8 cellular contexts compared by ENCODE assay signal in genomic region chr12:110742718-110743570, GRCh38. TPM values are rescaled to one million over a fixed set of nuclear protein-coding genes. Genes with fewer than 3 reads are reported as not detected.
A peak's percentile ranks its signal among the peaks of the same experiment; 100 is the strongest.
DNase-seq lines count a peak whose midpoint lies in the region; ATAC-seq and TF ChIP-seq lines count a peak whose summit lies in the region.

Gene PPP1CC, minus strand, starts transcription at chr12:110742891. Its CDS starts 184 bp downstream, at chr12:110742707.

- H3K9me3 ChIP-seq in gastroesophageal sphincter (no peaks in the 10 kb centered on the region), neutrophil (no peaks in the 10 kb centered on the region)

- CTCF ChIA-PET in activated naive CD4-positive, alpha-beta T cell treated with anti-CD3 and anti-CD28 coated beads for 36 hours (lab: Charles Lee), result interaction anchor here (0.5 to 1.6 kb wide), 2 partner anchors 63 to 84 kb away, joined by 4 to 6 read pairs; no protein-coding TSS in a partner anchor

- H3K4me3 Mint-ChIP-seq in activated naive CD4-positive, alpha-beta T cell treated with anti-CD3 and anti-CD28 coated beads for 36 hours, result peak within 1 kb of the TSS; percentile 99

- H3K27ac ChIP-seq in gastroesophageal sphincter, result peak within 1 kb of the TSS; percentile 68 to 94 (median 90)
- H3K27ac ChIP-seq in neutrophil, result peak within 1 kb of the TSS; percentile 78

- H3K4me1 Mint-ChIP-seq in activated naive CD4-positive, alpha-beta T cell treated with anti-CD3 and anti-CD28 coated beads for 36 hours (ENCODE audit: low read depth), result peaks cover 37% of the 10 kb centered on the region

- no peaks in the 10 kb centered on the region for H3K27me3 Mint-ChIP-seq in activated naive CD4-positive, alpha-beta T cell treated with anti-CD3 and anti-CD28 coated beads for 36 hours (ENCODE audit: low read depth)

- peaks cover 32% of the 10 kb centered on the region for H3K36me3 Mint-ChIP-seq in activated naive CD4-positive, alpha-beta T cell treated with anti-CD3 and anti-CD28 coated beads for 36 hours (ENCODE audit: low read depth)

- peak within 1 kb of the TSS; percentile 58 for H3K4me3 ChIP-seq in HFF-Myc (replicated peaks; ENCODE audit: low read depth, low read length)
- H3K4me3 ChIP-seq in NB4 (ENCODE audit: low read depth, low read length), result peak within 1 kb of the TSS; percentile 91
- H3K4me3 ChIP-seq in gastroesophageal sphincter, result peak within 1 kb of the TSS; percentile 95 to 98
- peak within 1 kb of the TSS; percentile 76 to 94 for H3K4me3 ChIP-seq in neutrophil (ENCODE audit: low read depth in 1 of 2, low read length in 1 of 2)

- intact Hi-C loops in activated naive CD4-positive, alpha-beta T cell treated with anti-CD3 and anti-CD28 coated beads for 36 hours (cut with micrococcal nuclease), result loop anchor here (5.0 to 10.0 kb wide), 4 partner anchors 461 to 1102 kb away; partner anchors contain the start of genes ANKRD13A, ATP2A2, GIT2 and MAPKAPK5

- TF ChIP-seq POLR2A in NB4 (IDR thresholded peaks at IDR 0.05; ENCODE audit: extremely low read depth, insufficient read length), result peak; percentile 80
- TF ChIP-seq POLR2A in gastroesophageal sphincter (IDR thresholded peaks at IDR 0.05), result peak; percentile 87 to 90

- TF ChIP-seq EP300 in gastroesophageal sphincter (IDR thresholded peaks at IDR 0.05), result no peak

- DNase-seq in G401 (ENCODE audit: low spot score) (peak; percentile 92), HFF-Myc (ENCODE audit: extremely low read depth, low read depth) (peak; percentile 62), NB4 (ENCODE audit: low read depth) (peak; percentile 99), SK-N-DZ (ENCODE audit: low spot score) (peak; percentile 95)
- DNase-seq in activated naive CD4-positive, alpha-beta T cell treated with anti-CD3 and anti-CD28 coated beads for 36 hours, result peak; percentile 93

- H3K27me3 ChIP-seq in gastroesophageal sphincter (no peaks in the 10 kb centered on the region), neutrophil (no peaks in the 10 kb centered on the region)

- ATAC-seq in gastroesophageal sphincter, result peak; percentile 95

- H3K4me1 ChIP-seq in gastroesophageal sphincter, result peaks cover 0 to 65% (median 30%) of the 10 kb centered on the region in 3 donors
- H3K4me1 ChIP-seq in neutrophil (ENCODE audit: control insufficient read depth in 1 of 2, insufficient read depth in 1 of 2, low read depth in 1 of 2, low read length in 1 of 2), result peaks cover 19% of the 10 kb centered on the region in 2 experiments

- no peaks in the 10 kb centered on the region for H3K9me3 Mint-ChIP-seq in activated naive CD4-positive, alpha-beta T cell treated with anti-CD3 and anti-CD28 coated beads for 36 hours

- TF ChIP-seq CTCF in HFF-Myc (IDR thresholded peaks at IDR 0.05; ENCODE audit: low read depth, low read length, missing control alignments), result no peak
- no peak for TF ChIP-seq CTCF in NB4 (IDR thresholded peaks at IDR 0.05; ENCODE audit: low read depth, low read length)
- TF ChIP-seq CTCF in gastroesophageal sphincter (IDR thresholded peaks at IDR 0.05), result peak in 2 of 4 experiments; percentile 17 to 23
- TF ChIP-seq CTCF in neutrophil (IDR thresholded peaks at IDR 0.05), result peak; percentile 57
- no peak for TF ChIP-seq CTCF in subcutaneous adipose tissue (IDR thresholded peaks at IDR 0.05; ENCODE audit: low read depth)

- 0% methylated on average over 1 to 5 of the region's 63 CpGs for WGBS in gastroesophageal sphincter (ENCODE audit: low coverage in 1 of 2), 2 donors

- no peaks in the 10 kb centered on the region for H3K36me3 ChIP-seq in gastroesophageal sphincter
- no peaks in the 10 kb centered on the region for H3K36me3 ChIP-seq in neutrophil

- in situ Hi-C loops in G401 (cut with HindIII; ENCODE audit: low sequenced_read_pairs), result no loop called here

- peak within 1 kb of the TSS; percentile 98 for H3K27ac Mint-ChIP-seq in activated naive CD4-positive, alpha-beta T cell treated with anti-CD3 and anti-CD28 coated beads for 36 hours

RNA-seq across cellular contexts. Expression of gene PPP1CC, which starts in this region (rescaled TPM):
- 134 and 200 TPM in 2 replicates for total RNA-seq in G401 (2014; rRNA removed; shearing (Covaris generic))
- polyA plus RNA-seq in SK-N-DZ (2014; cell fraction: cytosol; rRNA removed), result 171 and 190 TPM in 2 replicates
- polyA plus RNA-seq in SK-N-DZ (2014; cell fraction: nucleus; rRNA removed), result 202 and 280 TPM in 2 replicates
- total RNA-seq in activated naive CD4-positive, alpha-beta T cell treated with anti-CD3 and anti-CD28 coated beads for 36 hours, result 100 to 1,000 TPM; 280 to 285 TPM
- total RNA-seq in gastroesophageal sphincter (100 to 1,000 TPM; 103 to 135 (median 126) TPM), subcutaneous adipose tissue (100 to 1,000 TPM; 103 to 173 (median 118) TPM)

Comparison
In these comparisons a context has a peak if more than half of its experiments do, and no peak if none do; other contexts are left out.
1. Peak in every context shown above with its lines: DNase-seq, ATAC-seq, H3K4me3 ChIP-seq and H3K27ac ChIP-seq.